In the genomic region with DNA sequence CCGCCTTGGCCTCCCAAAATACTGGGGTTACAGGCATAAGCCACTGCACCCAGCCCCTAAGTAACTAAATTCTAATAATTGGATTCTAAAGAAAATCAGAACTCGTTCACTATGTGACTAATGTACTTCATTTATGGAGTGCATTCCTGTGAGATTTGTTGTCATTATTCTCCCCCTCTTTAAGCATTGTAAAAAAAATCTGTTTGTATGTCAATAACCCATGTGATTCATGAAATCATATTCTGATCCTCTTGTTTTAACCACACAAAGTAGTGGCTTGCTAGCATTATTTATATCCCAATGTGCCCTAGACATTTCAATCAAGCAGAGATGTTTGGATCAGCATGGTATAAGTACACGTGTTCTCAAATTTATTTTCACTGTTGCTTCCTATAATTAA, we compare ENCODE assay signal across 17 cellular contexts.
A peak's percentile ranks its signal among the peaks of the same experiment; 100 is the strongest.
DNase-seq lines count a peak whose midpoint lies in the region; FAIRE-seq and TF ChIP-seq lines count a peak whose summit lies in the region.
"Had no signal": no experiment of that assay in that cellular context is flagged by ENCODE, and none has a peak within 500 bp of the region (broad histone marks: within the 10 kb centered on the region; RNA-seq: fewer than 3 reads in every experiment).

No MANE protein-coding gene starts in this region.

- POLR2A ChIA-PET in endothelial cell of umbilical vein (lab: Charles Lee) = no interaction called here

- no peak overlapping the region for H3K18ac ChIP-seq in mesenchymal stem cell (ENCODE audit: low read depth in 1 of 2, low read length in 2 of 2)

- no peaks in the 10 kb centered on the region for H4K20me1 ChIP-seq in endothelial cell of umbilical vein (replicated peaks; ENCODE audit: control insufficient read depth, extremely low read depth, insufficient read depth, low read length)

- H3K36me3 ChIP-seq in endothelial cell of umbilical vein (ENCODE audit: control insufficient read depth in 2 of 2, extremely low read depth in 1 of 2, insufficient read depth in 2 of 2, low read length in 2 of 2) (no peaks in the 10 kb centered on the region), mesenchymal stem cell (ENCODE audit: control insufficient read depth in 1 of 2, insufficient read depth in 2 of 2, low read depth in 1 of 2, low read length in 2 of 2) (no peaks in the 10 kb centered on the region), MG63 (no peaks in the 10 kb centered on the region)
- H3K36me3 ChIP-seq: stomach had no signal

- dilution Hi-C loops in endothelial cell of umbilical vein (cut with MboI; ENCODE audit: extremely low pct_ligation_motif_present, low sequenced_read_pairs) = no loop called here

- no peaks in the 10 kb centered on the region for H3K9me1 ChIP-seq in endothelial cell of umbilical vein (replicated peaks; ENCODE audit: control insufficient read depth, extremely low read depth, insufficient read depth, low read length)

- FAIRE-seq in endothelial cell of umbilical vein (lab: Jason Lieb, UNC) = no peak

- no peak overlapping the region for H2BK120ac ChIP-seq in mesenchymal stem cell (ENCODE audit: low read depth, low read length)

- no peak overlapping the region for H3K23ac ChIP-seq in mesenchymal stem cell (ENCODE audit: low read length in 2 of 2)

- H3K27me3 ChIP-seq in endothelial cell of umbilical vein (ENCODE audit: control insufficient read depth in 2 of 2, insufficient read depth in 2 of 2, low read length in 2 of 2) (no peaks in the 10 kb centered on the region), mesenchymal stem cell (ENCODE audit: control insufficient read depth in 1 of 2, insufficient read depth in 1 of 2, low read length in 2 of 2) (no peaks in the 10 kb centered on the region), MG63 (no peaks in the 10 kb centered on the region)
- H3K27me3 ChIP-seq: stomach had no signal

- no CpG with 5 or more reads among the region's 3 CpGs for WGBS in mesenchymal stem cell
- WGBS in lower leg skin, 2 donors = 80 to 81% methylated on average over 3 of the region's 3 CpGs

- H3K9ac ChIP-seq in endothelial cell of umbilical vein (replicated peaks; ENCODE audit: extremely low read depth, insufficient read depth, low read length) = no peak overlapping the region
- H3K9ac ChIP-seq in mesenchymal stem cell (ENCODE audit: low read length) = no peak overlapping the region

- no peak overlapping the region for H2BK15ac ChIP-seq in mesenchymal stem cell (ENCODE audit: low read depth, poor library complexity, severe bottlenecking)

- H3K4ac ChIP-seq in mesenchymal stem cell (ENCODE audit: low read depth in 1 of 2, low read length in 2 of 2) = no peak overlapping the region

- DNase-seq in DMS53 treated with DMSO at 0.1 percent for 48 hours (lab: John Stamatoyannopoulos, UW; ENCODE audit: unreplicated experiment) = peak; percentile 38
- DNase-seq in NCI-H226 = peak; percentile 56
- no peak for DNase-seq in endothelial cell of umbilical vein (ENCODE audit: low read depth, low spot score)
- DNase-seq in mesenchymal stem cell = peak; percentile 20
- no peak for DNase-seq in activated T-cell treated with anti-CD3 and anti-CD28 coated beads for 4 hours
- no peak for DNase-seq in MG63
- DNase-seq in Ammon's horn (ENCODE audit: low spot score) = no peak
- DNase-seq in lower leg skin (ENCODE audit: low spot score in 2 of 2) = no peak
- DNase-seq: activated CD4-positive, alpha-beta T cell treated with anti-CD3 and anti-CD28 coated beads for 4 hours; activated CD8-positive, alpha-beta memory T cell treated with anti-CD3 and anti-CD28 coated beads, Interleukin-2, amount 50 U/mL, for 48 hours; activated naive CD4-positive, alpha-beta T cell treated with anti-CD3 and anti-CD28 coated beads, Interleukin-2, amount 50 U/mL, for 16 hours; foreskin melanocyte; mesendoderm; NCI-H2081 treated with DMSO at 0.1 percent for 48 hours; NCI-H748 treated with DMSO at 0.1 percent for 48 hours; nephron progenitor cell; stomach had no signal

- H3K4me2 ChIP-seq in endothelial cell of umbilical vein (ENCODE audit: insufficient read depth, low read length) (no peak overlapping the region), mesenchymal stem cell (ENCODE audit: low read length, poor library complexity, severe bottlenecking) (no peak overlapping the region)

- no peak overlapping the region for H3K4me3 ChIP-seq in endothelial cell of umbilical vein (replicated peaks in 1 of 3; ENCODE audit: insufficient read depth in 1 of 3, low read depth in 1 of 3, low read length in 3 of 3)
- no peak overlapping the region for H3K4me3 ChIP-seq in mesenchymal stem cell (ENCODE audit: insufficient read depth in 1 of 2, low read depth in 1 of 2, low read length in 2 of 2)
- no peak overlapping the region for H3K4me3 ChIP-seq in MG63
- H3K4me3 ChIP-seq in lower leg skin (ENCODE audit: low read depth, poor library complexity, severe bottlenecking) = no peak overlapping the region
- H3K4me3 ChIP-seq: stomach had no signal

- H2AK5ac ChIP-seq in mesenchymal stem cell (ENCODE audit: low read length, severe bottlenecking) = no peak overlapping the region

- H3K9me3 ChIP-seq in endothelial cell of umbilical vein (replicated peaks; ENCODE audit: control insufficient read depth, insufficient read depth, low read length) (no peaks in the 10 kb centered on the region), mesenchymal stem cell (ENCODE audit: control insufficient read depth, low read length) (no peaks in the 10 kb centered on the region), MG63 (no peaks in the 10 kb centered on the region)
- H3K9me3 ChIP-seq: stomach had no signal

- CTCF ChIA-PET in endothelial cell of umbilical vein (lab: Charles Lee) = no interaction called here

- no peak overlapping the region for H4K8ac ChIP-seq in mesenchymal stem cell (ENCODE audit: low read length)

- intact Hi-C loops in endothelial cell of umbilical vein (cut with micrococcal nuclease) (no loop called here), lower leg skin (cut with DNase I; ENCODE audit: low total_unique reads) (no loop called here)

- no TSS peak for BruUV-seq in endothelial cell of umbilical vein (replicated peaks; lab: Mats Ljungman, UMichigan)

- H2BK12ac ChIP-seq in mesenchymal stem cell (ENCODE audit: low read length in 2 of 2) = no peak overlapping the region

- peak overlapping the region; percentile 62 for H2BK5ac ChIP-seq in mesenchymal stem cell (ENCODE audit: low read depth, low read length, poor library complexity, severe bottlenecking)

- H3K79me2 ChIP-seq in endothelial cell of umbilical vein (ENCODE audit: control insufficient read depth, insufficient read depth, low read length) = no peaks in the 10 kb centered on the region

- peaks cover 8% of the 10 kb centered on the region for H3K4me1 ChIP-seq in endothelial cell of umbilical vein (ENCODE audit: control insufficient read depth, extremely low read depth, insufficient read depth, low read length)
- peaks cover 10% of the 10 kb centered on the region for H3K4me1 ChIP-seq in mesenchymal stem cell (ENCODE audit: control insufficient read depth, insufficient read depth, low read depth, low read length)
- H3K4me1 ChIP-seq: stomach had no signal

- no peak overlapping the region for H4K91ac ChIP-seq in mesenchymal stem cell (ENCODE audit: low read length)

- no peak for TF ChIP-seq POLR2A in endothelial cell of umbilical vein (IDR thresholded peaks at IDR 0.05; ENCODE audit: low read depth, low read length)
- TF ChIP-seq POLR2A in lower leg skin (IDR thresholded peaks at IDR 0.05) = no peak

- peaks cover 2% of the 10 kb centered on the region for H3K79me1 ChIP-seq in mesenchymal stem cell (replicated peaks; ENCODE audit: low read length, poor library complexity, severe bottlenecking)

- no peak for TF ChIP-seq CTCF in endothelial cell of umbilical vein (IDR thresholded peaks at IDR 0.05; ENCODE audit: extremely low read depth in 1 of 2, insufficient read depth in 1 of 2, low read depth in 1 of 2, low read length in 2 of 2)
- no peak for TF ChIP-seq CTCF in lower leg skin (IDR thresholded peaks at IDR 0.05)

- H3K27ac ChIP-seq in endothelial cell of umbilical vein (ENCODE audit: insufficient read depth, low read depth, low read length) (no peak overlapping the region), mesenchymal stem cell (ENCODE audit: low read length, poor library complexity, severe bottlenecking) (no peak overlapping the region)
- H3K27ac ChIP-seq: stomach had no signal

- no peak overlapping the region for H2AFZ ChIP-seq in endothelial cell of umbilical vein (ENCODE audit: low read depth, low read length)
- H2AFZ ChIP-seq in mesenchymal stem cell (ENCODE audit: low read depth, low read length) = no peak overlapping the region

- no peak overlapping the region for H3K14ac ChIP-seq in mesenchymal stem cell (ENCODE audit: low read length in 2 of 2)

TF ChIP-seq in endothelial cell of umbilical vein, 7 proteins besides CTCF, POLR2A, EP300 and RAD21:
- TF ChIP-seq FOS (IDR thresholded peaks at IDR 0.05; ENCODE audit: borderline replicate concordance, insufficient read depth, low read length) = peak; percentile 7
- no peak for TF ChIP-seq MYC (IDR thresholded peaks at IDR 0.05; ENCODE audit: low read depth, low read length)

Comparison
In these comparisons a context has a peak if more than half of its experiments do, and no peak if none do; other contexts are left out.
1. DNase-seq: peak in DMS53 treated with DMSO at 0.1 percent for 48 hours (single experiment), NCI-H226 (single experiment) and mesenchymal stem cell (single experiment); none in endothelial cell of umbilical vein (single experiment), activated T-cell treated with anti-CD3 and anti-CD28 coated beads for 4 hours (single experiment), MG63 (single experiment), Ammon's horn (single experiment) and lower leg skin (0 of 2).